34 cellular contexts compared by ENCODE assay signal in genomic region chr14:62056789-62057188, GRCh38.
"Had no signal": no experiment of that assay in that cellular context is flagged by ENCODE, and none has a peak within 500 bp of the region (broad histone marks: within the 10 kb centered on the region; RNA-seq: fewer than 3 reads in every experiment).

No MANE protein-coding gene starts in this region.

- DNase-seq: Karpas-422, Kasumi-1, MG63, MM.1S, MV-4-11, NCI-H1048, NCI-H1092, NCI-H1092 treated with DMSO at 0.1 percent for 48 hours, NCI-H1105, NCI-H1105 treated with DMSO at 0.1 percent for 48 hours, NCI-H1417, NCI-H1417 treated with DMSO at 0.1 percent for 48 hours, NCI-H1436, NCI-H1436 treated with DMSO at 0.1 percent for 48 hours, NCI-H146, NCI-H1694, NCI-H1694 treated with DMSO at 0.1 percent for 48 hours, NCI-H187, NCI-H187 treated with DMSO at 0.1 percent for 48 hours, NCI-H1930, NCI-H2029, NCI-H2029 treated with DMSO at 0.1 percent for 48 hours, NCI-H2081, NCI-H2081 treated with DMSO at 0.1 percent for 48 hours, NCI-H2107, NCI-H2171, NCI-H2171 treated with DMSO at 0.1 percent for 48 hours, NCI-H2227 treated with DMSO at 0.1 percent for 48 hours, NCI-H226, NCI-H345, NCI-H446, NCI-H446 treated with DMSO at 0.1 percent for 48 hours, NCI-H510A had no signal

- H3K36me3 ChIP-seq: MG63 had no signal

- H3K27ac ChIP-seq: KMS-11 had no signal

- H3K9ac ChIP-seq: KMS-11 had no signal

- H3K4me2 ChIP-seq: KMS-11 had no signal

- H3K9me3 ChIP-seq: MG63 had no signal

- H3K4me3 ChIP-seq: MG63 had no signal

- H3K27me3 ChIP-seq: MG63 had no signal
